In the genomic region with DNA sequence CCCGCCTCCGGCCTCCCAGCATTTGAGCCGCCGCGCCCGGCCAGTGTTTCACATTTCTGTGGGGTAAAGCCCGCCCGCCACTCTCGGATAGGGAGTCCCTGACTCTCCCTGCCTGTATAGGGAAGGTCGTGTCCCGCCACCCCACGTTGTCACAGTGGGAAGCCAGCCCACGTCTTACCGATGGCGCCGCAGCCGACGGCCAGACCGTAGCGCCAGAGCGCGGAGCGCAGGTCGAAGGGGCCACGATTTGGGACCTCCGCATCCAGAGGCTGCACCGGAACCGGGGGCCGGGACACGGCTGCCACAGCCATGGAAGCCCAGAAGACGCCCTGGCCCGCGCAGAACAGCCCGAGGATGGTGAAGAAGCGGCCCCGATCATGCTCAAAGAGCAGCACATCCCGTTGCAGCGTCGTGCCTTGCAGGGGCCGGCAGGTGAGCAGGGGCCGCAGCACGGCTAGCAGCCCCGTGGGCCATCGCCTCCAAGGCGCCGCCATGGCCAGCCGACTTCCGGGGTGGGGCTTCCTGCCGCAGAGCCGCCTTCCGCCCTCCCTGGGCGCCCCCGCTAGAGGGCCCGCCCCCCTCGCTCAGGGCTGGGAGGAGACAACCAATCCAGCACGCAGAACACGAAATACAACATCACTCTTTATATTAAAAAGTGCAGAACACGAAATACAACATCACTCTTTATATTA, we compare ENCODE assay signal across 8 cellular contexts. TPM values are rescaled to one million over a fixed set of nuclear protein-coding genes. Genes with fewer than 3 reads are reported as not detected.
DNase-seq lines count a peak whose midpoint lies in the region; ATAC-seq, FAIRE-seq and TF ChIP-seq lines count a peak whose summit lies in the region.

A gene with protein sequence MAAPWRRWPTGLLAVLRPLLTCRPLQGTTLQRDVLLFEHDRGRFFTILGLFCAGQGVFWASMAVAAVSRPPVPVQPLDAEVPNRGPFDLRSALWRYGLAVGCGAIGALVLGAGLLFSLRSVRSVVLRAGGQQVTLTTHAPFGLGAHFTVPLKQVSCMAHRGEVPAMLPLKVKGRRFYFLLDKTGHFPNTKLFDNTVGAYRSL (minus strand): TSS at position 506 of the 692 bp plus-strand sequence. CDS start 12 bp downstream, at position 494.

- FAIRE-seq in GM18507 (lab: Jason Lieb, UNC) = peak; percentile 73
- FAIRE-seq in kidney (lab: Jason Lieb, UNC) = no peak

- H3K27ac ChIP-seq in 22Rv1 (peak within 1 kb of the TSS; percentile 98), kidney (ENCODE audit: low read depth in 2 of 2, low read length in 2 of 2) (peak within 1 kb of the TSS; percentile 66 to 85)

- H3K36me3 ChIP-seq in kidney (ENCODE audit: control insufficient read depth in 1 of 2, insufficient read depth in 2 of 2, low read length in 2 of 2) = peaks cover 27 to 44% of the 10 kb centered on the region in 2 donors

- intact Hi-C loops in kidney (cut with DNase I) = no loop called here

- H3K9ac ChIP-seq in kidney (ENCODE audit: low read length in 2 of 2) = peak within 1 kb of the TSS; percentile 84 to 88

- ATAC-seq in HG03066 (IDR thresholded peaks at IDR 0.05; ENCODE audit: low read depth, unreplicated experiment) = peak; percentile 65

- TF ChIP-seq CTCF in 22Rv1 (IDR thresholded peaks at IDR 0.05) = no peak
- TF ChIP-seq CTCF in kidney (IDR thresholded peaks at IDR 0.05; ENCODE audit: borderline replicate concordance, extremely low read depth, insufficient read depth) = peak; percentile 15

- no peaks in the 10 kb centered on the region for H3K9me3 ChIP-seq in kidney (ENCODE audit: control insufficient read depth in 1 of 2, low read length in 2 of 2)

- H3K4me1 ChIP-seq in kidney (ENCODE audit: control insufficient read depth in 1 of 2, insufficient read depth in 1 of 2, low read depth in 1 of 2, low read length in 2 of 2) = peaks cover 15 to 19% of the 10 kb centered on the region in 2 donors

- H3K4me3 ChIP-seq in kidney (ENCODE audit: low read length in 2 of 2) = peak within 1 kb of the TSS; percentile 74 to 91

- DNase-seq in GM18507 (ENCODE audit: extremely low spot score, insufficient read length, low read depth) (peak; percentile 83), NCI-H2227 (lab: John Stamatoyannopoulos, UW; ENCODE audit: unreplicated experiment) (peak; percentile 93), kidney (peak; percentile 95)
- peak; percentile 83 for DNase-seq in activated CD4-positive, CD25-positive, alpha-beta regulatory T cell treated with anti-CD3 and anti-CD28 coated beads, Interleukin-2, amount 50 U/mL, for 16 hours (ENCODE audit: low read depth, low spot score)
- peak; percentile 87 for DNase-seq in central memory CD4-positive, alpha-beta T cell
- DNase-seq in stimulated activated CD4-positive, alpha-beta T cell treated with anti-CD3 and anti-CD28 coated beads, Interleukin-15, amount 100 ng/mL, for 24 hours = peak; percentile 95

RNA-seq across cellular contexts. Expression of the gene that starts here (rescaled TPM):
- total RNA-seq in kidney = 16.5 TPM
- 34.9 TPM for polyA plus RNA-seq in kidney (ENCODE audit: insufficient read depth, low read depth, low replicate concordance)

Comparison
In these comparisons a context has a peak if more than half of its experiments do, and no peak if none do; other contexts are left out.
1. Peak in every context shown above with its lines: DNase-seq, ATAC-seq, H3K4me3 ChIP-seq and H3K27ac ChIP-seq.